Comparison of ENCODE assay signal across 1 cellular context in the genomic region with DNA sequence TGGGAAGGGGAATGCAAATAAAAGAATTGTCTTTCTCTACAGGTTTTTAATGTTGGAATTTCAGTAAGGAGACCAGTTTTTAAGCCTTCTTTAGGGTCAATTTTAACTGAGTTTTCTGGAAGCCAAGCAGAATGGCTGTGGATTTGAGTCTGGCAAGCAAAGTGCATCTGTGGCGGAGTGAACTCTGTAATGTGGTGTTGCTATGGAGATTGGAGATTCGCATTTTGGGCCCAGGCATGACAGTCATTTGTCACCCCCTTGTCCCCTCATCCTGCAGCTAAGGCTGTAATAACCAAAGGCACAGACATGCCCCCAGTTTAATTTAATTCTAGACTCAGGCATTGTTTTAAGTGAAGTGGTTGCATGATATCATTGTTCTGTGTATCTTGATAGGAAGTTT.
TF ChIP-seq lines count a peak whose summit lies in the region.

No MANE protein-coding gene starts in this region.

TF ChIP-seq in IMR-90, 13 proteins besides CTCF, POLR2A, EP300 and RAD21:
- TF ChIP-seq MAZ (IDR thresholded peaks at IDR 0.05; ENCODE audit: borderline replicate concordance, low read depth, low read length) (no peak), CHD1 (IDR thresholded peaks at IDR 0.05; ENCODE audit: low read depth, low read length) (no peak)
- TF ChIP-seq, protein P1, sequence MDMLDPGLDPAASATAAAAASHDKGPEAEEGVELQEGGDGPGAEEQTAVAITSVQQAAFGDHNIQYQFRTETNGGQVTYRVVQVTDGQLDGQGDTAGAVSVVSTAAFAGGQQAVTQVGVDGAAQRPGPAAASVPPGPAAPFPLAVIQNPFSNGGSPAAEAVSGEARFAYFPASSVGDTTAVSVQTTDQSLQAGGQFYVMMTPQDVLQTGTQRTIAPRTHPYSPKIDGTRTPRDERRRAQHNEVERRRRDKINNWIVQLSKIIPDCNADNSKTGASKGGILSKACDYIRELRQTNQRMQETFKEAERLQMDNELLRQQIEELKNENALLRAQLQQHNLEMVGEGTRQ (IDR thresholded peaks at IDR 0.05; ENCODE audit: low read depth, low read length): no peak
- TF ChIP-seq, protein P2, sequence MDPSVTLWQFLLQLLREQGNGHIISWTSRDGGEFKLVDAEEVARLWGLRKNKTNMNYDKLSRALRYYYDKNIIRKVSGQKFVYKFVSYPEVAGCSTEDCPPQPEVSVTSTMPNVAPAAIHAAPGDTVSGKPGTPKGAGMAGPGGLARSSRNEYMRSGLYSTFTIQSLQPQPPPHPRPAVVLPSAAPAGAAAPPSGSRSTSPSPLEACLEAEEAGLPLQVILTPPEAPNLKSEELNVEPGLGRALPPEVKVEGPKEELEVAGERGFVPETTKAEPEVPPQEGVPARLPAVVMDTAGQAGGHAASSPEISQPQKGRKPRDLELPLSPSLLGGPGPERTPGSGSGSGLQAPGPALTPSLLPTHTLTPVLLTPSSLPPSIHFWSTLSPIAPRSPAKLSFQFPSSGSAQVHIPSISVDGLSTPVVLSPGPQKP (IDR thresholded peaks at IDR 0.05; ENCODE audit: borderline replicate concordance, low read depth, low read length): no peak
